In the genomic region with DNA sequence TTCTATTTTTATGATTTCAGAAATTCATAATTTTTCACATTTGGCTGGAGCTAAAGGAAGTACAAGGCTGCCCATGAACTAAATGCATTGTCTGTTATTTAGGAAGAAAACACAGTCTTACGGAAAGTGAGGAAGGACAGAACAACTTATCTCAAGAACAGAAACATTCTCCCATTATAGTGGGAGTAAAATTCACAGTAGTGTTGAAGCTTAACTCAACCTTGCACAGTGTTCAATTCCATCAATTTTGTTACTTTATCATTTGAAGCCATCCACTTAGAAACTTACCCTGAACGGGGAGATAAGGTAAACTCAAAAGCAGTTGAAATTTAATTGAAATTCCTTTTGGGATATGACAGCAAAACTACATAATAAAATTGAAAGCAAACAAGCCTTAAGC, we compare ENCODE assay signal across 16 cellular contexts.
DNase-seq lines count a peak whose midpoint lies in the region; ATAC-seq, FAIRE-seq and TF ChIP-seq lines count a peak whose summit lies in the region.
"Had no signal": no experiment of that assay in that cellular context is flagged by ENCODE, and none has a peak within 500 bp of the region (broad histone marks: within the 10 kb centered on the region; RNA-seq: fewer than 3 reads in every experiment).

No MANE protein-coding gene starts in this region.

- H3K4me3 ChIP-seq in K562: no peak overlapping the region

- no peaks in the 10 kb centered on the region for H4K20me1 ChIP-seq in K562 (replicated peaks; ENCODE audit: control insufficient read depth, insufficient read depth, low read length)

- peak overlapping the region; percentile 51; the same call in 1 of the 3 replicates for H3K27ac ChIP-seq in K562 (ENCODE audit: extremely low read depth, low read depth, low read length)

- FAIRE-seq in D721Med (lab: Jason Lieb, UNC): peak; percentile 51
- peak; percentile 82 for FAIRE-seq in H54 (lab: Jason Lieb, UNC)
- peak; percentile 11 for FAIRE-seq in K562 (lab: Jason Lieb, UNC)
- FAIRE-seq: GM12892 had no signal

- H3K4me3 Mint-ChIP-seq in stimulated activated naive B cell treated with anti-CD40 and anti-IgM and Interleukin-4, amounts not matched to agents 10 μg/mL and 1 μg/mL and 100 μg/mL, for 72 hours: no peak overlapping the region
- H3K4me3 Mint-ChIP-seq: CD4-positive, alpha-beta memory T cell had no signal

- no peaks in the 10 kb centered on the region for H3K9me3 Mint-ChIP-seq in stimulated activated naive B cell treated with anti-CD40 and anti-IgM and Interleukin-4, amounts not matched to agents 10 μg/mL and 1 μg/mL and 100 μg/mL, for 72 hours

- peak overlapping the region; percentile 31 for H3K27ac Mint-ChIP-seq in stimulated activated naive B cell treated with anti-CD40 and anti-IgM and Interleukin-4, amounts not matched to agents 10 μg/mL and 1 μg/mL and 100 μg/mL, for 72 hours

- in situ Hi-C loops in K562 (cut with MboI): no loop called here

- no peak for TF ChIP-seq RAD21 in K562 (CRISPR knock-in tag; conservative IDR thresholded peaks at IDR 0.05 in 1 of 2, IDR thresholded peaks at IDR 0.05 in 1 of 2)

- CTCF ChIA-PET in K562 (lab: Yijun Ruan, JAX; ENCODE audit: low intra/inter-chr PET ratio): no interaction called here

- peaks cover 6% of the 10 kb centered on the region; the same call in 2 of the 3 replicates for H3K36me3 ChIP-seq in K562 (ENCODE audit: control insufficient read depth, insufficient read depth, low read length)

- no peaks in the 10 kb centered on the region for H3K4me1 Mint-ChIP-seq in stimulated activated naive B cell treated with anti-CD40 and anti-IgM and Interleukin-4, amounts not matched to agents 10 μg/mL and 1 μg/mL and 100 μg/mL, for 72 hours

- no peaks in the 10 kb centered on the region for H3K79me2 ChIP-seq in K562 (ENCODE audit: control insufficient read depth, insufficient read depth, low read length)

- peak overlapping the region; percentile 18; the same call in 1 of the 2 replicates for H2AFZ ChIP-seq in K562 (ENCODE audit: low read depth, low read length)

- H3K4me1 ChIP-seq in K562 (replicated peaks in 1 of 2; ENCODE audit: control insufficient read depth in 2 of 2, insufficient read depth in 2 of 2, low read length in 2 of 2): peaks cover 3 to 5% of the 10 kb centered on the region in 2 experiments; a peak in 3 of 5 replicates

- TF ChIP-seq POLR2A in H54 (IDR thresholded peaks at IDR 0.05; ENCODE audit: low read depth, low read length) (no peak), K562 (conservative IDR thresholded peaks at IDR 0.05) (no peak)

- POLR2A ChIA-PET in K562 (lab: Yijun Ruan, JAX): interaction anchor here (0.6 to 1.3 kb wide), 2 partner anchors 14 to 315 kb away, joined by 3 to 5 read pairs; no protein-coding TSS in a partner anchor

- 16% methylated on average over 2 of the region's 2 CpGs for WGBS in K562 (ENCODE audit: insufficient coverage, low coverage, missing lambda C conversion rate)

- intact Hi-C loops in K562 (cut with micrococcal nuclease): no loop called here

- no peak; the same call in 1 of the 2 replicates for TF ChIP-seq EP300 in K562 (IDR thresholded peaks at IDR 0.05; ENCODE audit: low read length)

- peak; percentile 83 for ATAC-seq in K562
- ATAC-seq in stimulated activated naive B cell treated with anti-CD40 and anti-IgM and Interleukin-4, amounts not matched to agents 10 μg/mL and 1 μg/mL and 100 μg/mL, for 72 hours (replicated peaks): no peak

- BruUV-seq in K562 (replicated peaks; lab: Mats Ljungman, UMichigan): no TSS peak

- H3K4me2 ChIP-seq in K562 (ENCODE audit: insufficient read depth, low read length): peak overlapping the region; percentile 51; the same call in 1 of the 2 replicates

- H3K27me3 Mint-ChIP-seq in stimulated activated naive B cell treated with anti-CD40 and anti-IgM and Interleukin-4, amounts not matched to agents 10 μg/mL and 1 μg/mL and 100 μg/mL, for 72 hours: no peaks in the 10 kb centered on the region
- H3K27me3 Mint-ChIP-seq: CD4-positive, alpha-beta memory T cell had no signal

- TF ChIP-seq CTCF in D721Med (IDR thresholded peaks at IDR 0.05; ENCODE audit: insufficient read depth, missing control alignments) (no peak), K562 (IDR thresholded peaks at IDR 0.05 in 2 of 3, conservative IDR thresholded peaks at IDR 0.05 in 1 of 3; ENCODE audit: insufficient read depth in 2 of 3, low read depth in 1 of 3, low read length in 3 of 3) (no peak)

- peaks cover 12 to 35% of the 10 kb centered on the region in 2 donors for H3K36me3 Mint-ChIP-seq in stimulated activated naive B cell treated with anti-CD40 and anti-IgM and Interleukin-4, amounts not matched to agents 10 μg/mL and 1 μg/mL and 100 μg/mL, for 72 hours

- DNase-seq in D721Med (ENCODE audit: insufficient read length, low spot score) (no peak), H54 (ENCODE audit: insufficient read length, low spot score) (no peak), K562 (ENCODE audit: extremely low read depth in 1 of 4, low spot score in 3 of 4) (peak; percentile 2 to 26 (median 10))
- no peak for DNase-seq in stimulated activated naive B cell treated with anti-CD40 and anti-IgM and Interleukin-4, amounts not matched to agents 10 μg/mL and 1 μg/mL and 100 μg/mL, for 72 hours
- DNase-seq in activated CD4-positive, alpha-beta T cell treated with anti-CD3 and anti-CD28 coated beads, Interleukin-2, amount 50 U/mL, for 1 hour: no peak
- no peak for DNase-seq in activated CD8-positive, alpha-beta memory T cell treated with anti-CD3 and anti-CD28 coated beads, Interleukin-2, amount 50 U/mL, for 4 hours
- DNase-seq: C1 segment of cervical spinal cord; Calu3; CD4-positive, alpha-beta memory T cell; COR-L47; DMS153; DND-41; GOT3; H7; HCEC 1CT had no signal

- no peaks in the 10 kb centered on the region for H3K9me1 ChIP-seq in K562 (ENCODE audit: control insufficient read depth, insufficient read depth, low read length)

- H3K9me3 ChIP-seq in K562 (replicated peaks; ENCODE audit: control insufficient read depth, insufficient read depth, low read depth, low read length): no peaks in the 10 kb centered on the region

- no peak overlapping the region; a peak in 1 of 4 replicates for H3K9ac ChIP-seq in K562 (ENCODE audit: insufficient read depth in 1 of 2, low read depth in 2 of 2, low read length in 2 of 2)

- no peaks in the 10 kb centered on the region for H3K27me3 ChIP-seq in K562 (ENCODE audit: control insufficient read depth in 2 of 2, insufficient read depth in 2 of 2, low read length in 2 of 2)

TF ChIP-seq in K562, 482 proteins besides CTCF, POLR2A, EP300 and RAD21 (continues in another document):
- TF ChIP-seq PRPF4 (IDR thresholded peaks at IDR 0.05; ENCODE audit: insufficient read depth, low read depth, low read length, poor library complexity, severe bottlenecking) (no peak), ETV5 (CRISPR knock-in tag; IDR thresholded peaks at IDR 0.05; ENCODE audit: low read depth) (no peak), KLF16 (IDR thresholded peaks at IDR 0.05) (0 out of 2 replicates have a peak, but pooled peaks have one; percentile 25), ZNF551 (CRISPR knock-in tag; IDR thresholded peaks at IDR 0.05) (no peak), HNRNPLL (IDR thresholded peaks at IDR 0.05; ENCODE audit: low read depth, low read length, poor library complexity, severe bottlenecking) (peak; percentile 44), DPF2 (IDR thresholded peaks at IDR 0.05) (0 out of 2 replicates have a peak, but pooled peaks have one; percentile 30), ARID1B (IDR thresholded peaks at IDR 0.05) (peak; percentile 78), TAL1 (IDR thresholded peaks at IDR 0.05) (peak; percentile 66), HNRNPH1 (optimal IDR thresholded peaks at IDR 0.05; ENCODE audit: low read depth, low read length) (no peak), HMG20B (CRISPR knock-in tag; IDR thresholded peaks at IDR 0.05) (no peak), NRF1 (conservative IDR thresholded peaks at IDR 0.05 in 1 of 2, IDR thresholded peaks at IDR 0.05 in 1 of 2) (no peak), NCOR1 (IDR thresholded peaks at IDR 0.05) (peak; percentile 34; the same call in 1 of the 2 replicates), ZC3H11A (IDR thresholded peaks at IDR 0.05; ENCODE audit: low read depth, low read length) (no peak), SP1 (CRISPR knock-in tag; IDR thresholded peaks at IDR 0.05) (no peak), CBFA2T3 (IDR thresholded peaks at IDR 0.05) (peak; percentile 83), TCF3 (CRISPR knock-in tag; IDR thresholded peaks at IDR 0.05) (peak; percentile 62)
- TF ChIP-seq, protein P1, sequence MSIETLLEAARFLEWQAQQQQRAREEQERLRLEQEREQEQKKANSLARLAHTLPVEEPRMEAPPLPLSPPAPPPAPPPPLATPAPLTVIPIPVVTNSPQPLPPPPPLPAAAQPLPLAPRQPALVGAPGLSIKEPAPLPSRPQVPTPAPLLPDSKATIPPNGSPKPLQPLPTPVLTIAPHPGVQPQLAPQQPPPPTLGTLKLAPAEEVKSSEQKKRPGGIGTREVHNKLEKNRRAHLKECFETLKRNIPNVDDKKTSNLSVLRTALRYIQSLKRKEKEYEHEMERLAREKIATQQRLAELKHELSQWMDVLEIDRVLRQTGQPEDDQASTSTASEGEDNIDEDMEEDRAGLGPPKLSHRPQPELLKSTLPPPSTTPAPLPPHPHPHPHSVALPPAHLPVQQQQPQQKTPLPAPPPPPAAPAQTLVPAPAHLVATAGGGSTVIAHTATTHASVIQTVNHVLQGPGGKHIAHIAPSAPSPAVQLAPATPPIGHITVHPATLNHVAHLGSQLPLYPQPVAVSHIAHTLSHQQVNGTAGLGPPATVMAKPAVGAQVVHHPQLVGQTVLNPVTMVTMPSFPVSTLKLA (conservative IDR thresholded peaks at IDR 0.05): no peak
- TF ChIP-seq, protein P2, sequence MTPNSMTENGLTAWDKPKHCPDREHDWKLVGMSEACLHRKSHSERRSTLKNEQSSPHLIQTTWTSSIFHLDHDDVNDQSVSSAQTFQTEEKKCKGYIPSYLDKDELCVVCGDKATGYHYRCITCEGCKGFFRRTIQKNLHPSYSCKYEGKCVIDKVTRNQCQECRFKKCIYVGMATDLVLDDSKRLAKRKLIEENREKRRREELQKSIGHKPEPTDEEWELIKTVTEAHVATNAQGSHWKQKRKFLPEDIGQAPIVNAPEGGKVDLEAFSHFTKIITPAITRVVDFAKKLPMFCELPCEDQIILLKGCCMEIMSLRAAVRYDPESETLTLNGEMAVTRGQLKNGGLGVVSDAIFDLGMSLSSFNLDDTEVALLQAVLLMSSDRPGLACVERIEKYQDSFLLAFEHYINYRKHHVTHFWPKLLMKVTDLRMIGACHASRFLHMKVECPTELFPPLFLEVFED (CRISPR knock-in tag; conservative IDR thresholded peaks at IDR 0.05): no peak

Comparison
In these comparisons a context has a peak if more than half of its experiments do, and no peak if none do; other contexts are left out.
1. DNase-seq: peak in K562 (4 of 4); none in D721Med (single experiment), H54 (single experiment), stimulated activated naive B cell treated with anti-CD40 and anti-IgM and Interleukin-4, amounts not matched to agents 10 μg/mL and 1 μg/mL and 100 μg/mL, for 72 hours (single experiment), activated CD4-positive, alpha-beta T cell treated with anti-CD3 and anti-CD28 coated beads, Interleukin-2, amount 50 U/mL, for 1 hour (single experiment) and activated CD8-positive, alpha-beta memory T cell treated with anti-CD3 and anti-CD28 coated beads, Interleukin-2, amount 50 U/mL, for 4 hours (single experiment).